In genomic region chr9:2771101-2771500, GRCh38 we compare ENCODE assay signal across 1 cellular context.
TF ChIP-seq lines count a peak whose summit lies in the region.

No MANE protein-coding gene starts in this region.

TF ChIP-seq in GM23338, 12 proteins besides CTCF, POLR2A, EP300 and RAD21 (continued from another document):
- TF ChIP-seq REST (IDR thresholded peaks at IDR 0.05; ENCODE audit: unreplicated experiment) (no peak), EZH2 (IDR thresholded peaks at IDR 0.05; ENCODE audit: low read depth, unreplicated experiment) (no peak), ZNF114 (CRISPR knock-in tag; IDR thresholded peaks at IDR 0.05) (no peak), ZNF331 (CRISPR knock-in tag; IDR thresholded peaks at IDR 0.05; ENCODE audit: low read depth) (no peak), ETS1 (IDR thresholded peaks at IDR 0.05) (no peak), NANOG (IDR thresholded peaks at IDR 0.05; ENCODE audit: borderline replicate concordance) (no peak)
